In genomic region chr7:100586266-100587025, GRCh38 we compare ENCODE assay signal across 8 cellular contexts. TPM values are rescaled to one million over a fixed set of nuclear protein-coding genes. Genes with fewer than 3 reads are reported as not detected.
DNase-seq lines count a peak whose midpoint lies in the region; ATAC-seq and TF ChIP-seq lines count a peak whose summit lies in the region.

Gene FBXO24 (plus strand): TSS chr7:100586328. CDS start chr7:100586626, 298 bp downstream.

- POLR2A ChIA-PET in activated B cell treated with CpG ODN at 0.5 μM for 24 hours (lab: Charles Lee), result interaction anchor here (0.6 to 5.4 kb wide), 50 partner anchors 9 to 1178 kb away, joined by 3 to 114 read pairs (median 6); partner anchors contain the start of genes AGFG2, BUD31, COPS6 and GIGYF1

- ATAC-seq in GM19023 (IDR thresholded peaks at IDR 0.05; ENCODE audit: unreplicated experiment) (peak; percentile 85), HG03196 (IDR thresholded peaks at IDR 0.05; ENCODE audit: unreplicated experiment) (peak; percentile 84), activated B cell treated with CpG ODN at 0.5 μM for 24 hours (ENCODE audit: low read depth) (peak; percentile 80)

- H4K20me1 ChIP-seq in smooth muscle cell (ENCODE audit: low read depth), result peaks cover 37% of the 10 kb centered on the region

- DNase-seq in AG09309 (ENCODE audit: low read depth), result peak; percentile 100
- DNase-seq in NCI-H226, result peak; percentile 99
- peak; percentile 94 for DNase-seq in activated B cell treated with CpG ODN at 0.5 μM for 24 hours
- DNase-seq in central memory CD4-positive, alpha-beta T cell, result peak; percentile 100
- peak; percentile 99 to 100 (median 100) for DNase-seq in immature natural killer cell
- peak; percentile 96 for DNase-seq in smooth muscle cell (lab: John Stamatoyannopoulos, UW; ENCODE audit: unreplicated experiment)

- no peak for TF ChIP-seq CTCF in AG09309 (IDR thresholded peaks at IDR 0.05; ENCODE audit: control insufficient read depth, insufficient read depth, low read depth, low read length, missing control alignments)
- TF ChIP-seq CTCF in activated B cell treated with CpG ODN at 0.5 μM for 24 hours (IDR thresholded peaks at IDR 0.05), result no peak
- no peak for TF ChIP-seq CTCF in smooth muscle cell (IDR thresholded peaks at IDR 0.05; ENCODE audit: borderline replicate concordance, insufficient read depth, poor library complexity, severe bottlenecking)

- peaks cover 16% of the 10 kb centered on the region for H3K4me1 ChIP-seq in smooth muscle cell (ENCODE audit: low read depth)

- CTCF ChIA-PET in activated B cell treated with CpG ODN at 0.5 μM for 24 hours (lab: Charles Lee), result interaction anchor here (0.9 to 3.8 kb wide), 9 partner anchors 17 to 119 kb away, joined by 3 to 23 read pairs (median 5); partner anchors contain the start of gene POP7

- H3K9me3 Mint-ChIP-seq in activated B cell treated with CpG ODN at 0.5 μM for 24 hours, result no peaks in the 10 kb centered on the region
- no peaks in the 10 kb centered on the region for H3K9me3 Mint-ChIP-seq in immature natural killer cell

- intact Hi-C loops in activated B cell treated with CpG ODN at 0.5 μM for 24 hours (cut with micrococcal nuclease), result loop anchor here (1.0 to 5.0 kb wide), 13 partner anchors 18 to 1444 kb away; partner anchors contain the start of genes AGFG2, GIGYF1, GNB2 and MEPCE

- H3K36me3 ChIP-seq in smooth muscle cell (ENCODE audit: low read depth), result peaks cover 1% of the 10 kb centered on the region

- peaks cover 6% of the 10 kb centered on the region for H3K27me3 Mint-ChIP-seq in activated B cell treated with CpG ODN at 0.5 μM for 24 hours
- peaks cover 13 to 28% (median 16%) of the 10 kb centered on the region in 3 donors for H3K27me3 Mint-ChIP-seq in immature natural killer cell (ENCODE audit: low read depth in 3 of 3)

- H3K79me2 ChIP-seq in smooth muscle cell (ENCODE audit: low read depth), result peaks cover 13% of the 10 kb centered on the region

- peak within 1 kb of the TSS; percentile 96 for H3K4me3 ChIP-seq in AG09309 (ENCODE audit: control insufficient read depth, low read depth, low read length)
- peak within 1 kb of the TSS; percentile 75 for H3K4me3 ChIP-seq in smooth muscle cell

- H3K9ac ChIP-seq in smooth muscle cell (ENCODE audit: low read depth), result peak within 1 kb of the TSS; percentile 91

- H3K27me3 ChIP-seq in smooth muscle cell (ENCODE audit: low read depth), result no peaks in the 10 kb centered on the region

- H3K4me3 Mint-ChIP-seq in activated B cell treated with CpG ODN at 0.5 μM for 24 hours, result peak within 1 kb of the TSS; percentile 93
- peak within 1 kb of the TSS; percentile 90 to 99 (median 98) for H3K4me3 Mint-ChIP-seq in immature natural killer cell

- peak within 1 kb of the TSS; percentile 39 for H2AFZ ChIP-seq in smooth muscle cell (ENCODE audit: low read depth)

- H3K4me1 Mint-ChIP-seq in activated B cell treated with CpG ODN at 0.5 μM for 24 hours (peaks cover 38% of the 10 kb centered on the region), immature natural killer cell (peaks cover 44 to 51% of the 10 kb centered on the region in 2 donors)

- peaks cover 15% of the 10 kb centered on the region for H3K36me3 Mint-ChIP-seq in activated B cell treated with CpG ODN at 0.5 μM for 24 hours (ENCODE audit: low read depth)
- peaks cover 0 to 5% (median 0%) of the 10 kb centered on the region in 3 donors for H3K36me3 Mint-ChIP-seq in immature natural killer cell

- H3K4me2 ChIP-seq in smooth muscle cell, result peak within 1 kb of the TSS; percentile 86

- H3K27ac Mint-ChIP-seq in activated B cell treated with CpG ODN at 0.5 μM for 24 hours (peak within 1 kb of the TSS; percentile 96), immature natural killer cell (peak within 1 kb of the TSS; percentile 91 to 98 (median 96))

- no peaks in the 10 kb centered on the region for H3K9me3 ChIP-seq in smooth muscle cell (replicated peaks; ENCODE audit: low read depth)

- peak within 1 kb of the TSS; percentile 83 for H3K27ac ChIP-seq in smooth muscle cell (ENCODE audit: low read depth)

- H3F3A ChIP-seq in smooth muscle cell (ENCODE audit: low read depth), result peaks cover 11% of the 10 kb centered on the region

- under 1% methylated on average over 51 of the region's 53 CpGs for WGBS in smooth muscle cell (ENCODE audit: low lambda C conversion rate)

RNA-seq across cellular contexts. Expression of gene FBXO24, which starts in this region (rescaled TPM):
- 0.29 and 1.9 TPM in 2 replicates for total RNA-seq in activated B cell treated with CpG ODN at 0.5 μM for 24 hours
- under 1 TPM in 1 of 3 donors, not detected in 2; 0.43 TPM for polyA plus RNA-seq in immature natural killer cell
- total RNA-seq in smooth muscle cell, result 0.22 and 0.67 TPM in 2 replicates
- 0.61 and 1.2 TPM in 2 replicates for polyA plus RNA-seq in smooth muscle cell

Comparison
In these comparisons a context has a peak if more than half of its experiments do, and no peak if none do; other contexts are left out.
1. Peak in every context shown above with its lines: DNase-seq, ATAC-seq, H3K4me3 ChIP-seq and H3K27ac ChIP-seq.
2. Peak in DNase-seq in immature natural killer cell; RNA of the gene not detected or under 1 TPM.